In the genomic region with DNA sequence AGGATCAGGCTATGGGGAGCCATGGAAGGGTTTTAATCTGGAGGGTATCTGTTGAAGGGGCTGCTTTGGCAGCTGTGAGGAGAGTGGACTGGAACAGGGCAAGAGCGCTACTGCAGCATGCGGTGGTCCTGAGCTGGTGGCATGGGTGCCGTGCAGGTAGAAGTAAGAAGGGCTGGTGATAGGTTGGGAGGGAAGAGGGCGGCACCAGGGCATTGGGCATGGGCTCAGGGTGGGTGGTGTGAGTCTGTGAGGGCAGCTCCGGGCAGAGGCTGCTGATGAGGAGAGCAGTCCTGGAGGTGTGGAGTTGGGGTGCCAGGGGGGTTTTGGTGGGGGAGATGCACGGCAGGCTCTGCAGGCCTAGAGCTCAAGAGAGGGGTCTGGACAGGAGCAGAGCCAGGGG, we compare ENCODE assay signal across 24 cellular contexts. TPM values are rescaled to one million over a fixed set of nuclear protein-coding genes. Genes with fewer than 3 reads are reported as not detected.
DNase-seq lines count a peak whose midpoint lies in the region; ATAC-seq, FAIRE-seq and TF ChIP-seq lines count a peak whose summit lies in the region.
"Had no signal": no experiment of that assay in that cellular context is flagged by ENCODE, and none has a peak within 500 bp of the region (broad histone marks: within the 10 kb centered on the region; RNA-seq: fewer than 3 reads in every experiment).

No MANE protein-coding gene starts in this region.

- DNase-seq in activated naive CD8-positive, alpha-beta T cell treated with anti-CD3 and anti-CD28 coated beads, Interleukin-2, amount 10 ng/mL, durations not matched to agents 7 days and 5 days, result no peak
- DNase-seq in activated naive CD8-positive, alpha-beta T cell treated with anti-CD3 and anti-CD28 coated beads for 36 hours, result no peak
- DNase-seq in caudate nucleus (lab: John Stamatoyannopoulos, UW), result no peak
- no peak for DNase-seq in endodermal cell
- no peak for DNase-seq in GM19239 (ENCODE audit: insufficient read length, low spot score)
- no peak for DNase-seq in NCI-H2227 (lab: John Stamatoyannopoulos, UW; ENCODE audit: unreplicated experiment)
- DNase-seq: activated CD4-positive, CD25-positive, alpha-beta regulatory T cell treated with anti-CD3 and anti-CD28 coated beads, Interleukin-2, amount 50 U/mL, for 72 hours; activated naive CD4-positive, alpha-beta T cell treated with Interleukin-2 at 50 U/mL for 16 hours; DND-41; glutamatergic neuron; left lung; NCI-H1417; NCI-H2171; PC-9; stimulated activated CD4-positive, alpha-beta T cell treated with anti-CD3 and anti-CD28 coated beads, Interleukin-4, amount 100 ng/mL, for 4 hours had no signal

- peak; percentile 46 to 60 for TF ChIP-seq POLR2A in gastroesophageal sphincter (IDR thresholded peaks at IDR 0.05)

- peaks cover 43% of the 10 kb centered on the region for H3K4me1 Mint-ChIP-seq in activated naive CD8-positive, alpha-beta T cell treated with anti-CD3 and anti-CD28 coated beads, Interleukin-2, amount 10 ng/mL, durations not matched to agents 7 days and 5 days
- H3K4me1 Mint-ChIP-seq in activated naive CD8-positive, alpha-beta T cell treated with anti-CD3 and anti-CD28 coated beads for 36 hours, result peaks cover 32% of the 10 kb centered on the region
- no peaks in the 10 kb centered on the region for H3K4me1 Mint-ChIP-seq in endodermal cell

- peak overlapping the region; percentile 88 for H3K9ac ChIP-seq in rectal smooth muscle tissue (ENCODE audit: low read length)
- no peak overlapping the region for H3K9ac ChIP-seq in endodermal cell (ENCODE audit: extremely low read depth, low read length, poor library complexity, severe bottlenecking)

- H3K36me3 Mint-ChIP-seq in activated naive CD8-positive, alpha-beta T cell treated with anti-CD3 and anti-CD28 coated beads, Interleukin-2, amount 10 ng/mL, durations not matched to agents 7 days and 5 days, result no peaks in the 10 kb centered on the region
- H3K36me3 Mint-ChIP-seq in activated naive CD8-positive, alpha-beta T cell treated with anti-CD3 and anti-CD28 coated beads for 36 hours, result no peaks in the 10 kb centered on the region
- no peaks in the 10 kb centered on the region for H3K36me3 Mint-ChIP-seq in endodermal cell (ENCODE audit: low read depth)

- ATAC-seq in activated naive CD8-positive, alpha-beta T cell treated with anti-CD3 and anti-CD28 coated beads, Interleukin-2, amount 10 ng/mL, durations not matched to agents 7 days and 5 days (ENCODE audit: low read depth), result no peak
- no peak for ATAC-seq in gastroesophageal sphincter
- ATAC-seq: esophagus mucosa, left lung had no signal

- no peak for TF ChIP-seq EP300 in gastroesophageal sphincter (IDR thresholded peaks at IDR 0.05)

- peak overlapping the region; percentile 68 for H3K27ac Mint-ChIP-seq in activated naive CD8-positive, alpha-beta T cell treated with anti-CD3 and anti-CD28 coated beads, Interleukin-2, amount 10 ng/mL, durations not matched to agents 7 days and 5 days
- H3K27ac Mint-ChIP-seq in activated naive CD8-positive, alpha-beta T cell treated with anti-CD3 and anti-CD28 coated beads for 36 hours, result no peak overlapping the region
- no peak overlapping the region for H3K27ac Mint-ChIP-seq in endodermal cell

- 33 to 56% methylated on average over 5 to 6 of the region's 6 CpGs for WGBS in gastroesophageal sphincter (ENCODE audit: low coverage in 1 of 2), 2 donors
- 95 to 96% methylated on average over 5 to 6 of the region's 6 CpGs for WGBS in endodermal cell (ENCODE audit: insufficient coverage in 1 of 2, insufficient read length in 1 of 2), 2 experiments

- POLR2A ChIA-PET in activated naive CD8-positive, alpha-beta T cell treated with anti-CD3 and anti-CD28 coated beads, Interleukin-2, amount 10 ng/mL, durations not matched to agents 7 days and 5 days (lab: Charles Lee), result interaction anchor here (0.9 kb wide), 1 partner anchor 284 kb away, joined by 3 read pairs; a partner anchor contains a TSS

- no peaks in the 10 kb centered on the region for H3K27me3 Mint-ChIP-seq in activated naive CD8-positive, alpha-beta T cell treated with anti-CD3 and anti-CD28 coated beads, Interleukin-2, amount 10 ng/mL, durations not matched to agents 7 days and 5 days
- H3K27me3 Mint-ChIP-seq in activated naive CD8-positive, alpha-beta T cell treated with anti-CD3 and anti-CD28 coated beads for 36 hours, result no peaks in the 10 kb centered on the region
- H3K27me3 Mint-ChIP-seq in endodermal cell (ENCODE audit: insufficient read depth), result no peaks in the 10 kb centered on the region

- H3K4me3 ChIP-seq in gastroesophageal sphincter, result peak overlapping the region; percentile 63 to 72
- H3K4me3 ChIP-seq in rectal smooth muscle tissue (ENCODE audit: low read length), result peak overlapping the region; percentile 77
- no peak overlapping the region for H3K4me3 ChIP-seq in endodermal cell (ENCODE audit: low read length)
- H3K4me3 ChIP-seq: left lung, PC-9, SJSA1, skin epidermis, suprapubic skin had no signal

- H3K27me3 ChIP-seq in gastroesophageal sphincter (no peaks in the 10 kb centered on the region), rectal smooth muscle tissue (ENCODE audit: control insufficient read depth, insufficient read depth, low read length) (no peaks in the 10 kb centered on the region), endodermal cell (ENCODE audit: control insufficient read depth, insufficient read depth, low read length, poor library complexity, severe bottlenecking) (no peaks in the 10 kb centered on the region)
- H3K27me3 ChIP-seq: left lung, SJSA1, suprapubic skin had no signal

- no peaks in the 10 kb centered on the region for H3K9me3 Mint-ChIP-seq in activated naive CD8-positive, alpha-beta T cell treated with anti-CD3 and anti-CD28 coated beads, Interleukin-2, amount 10 ng/mL, durations not matched to agents 7 days and 5 days
- H3K9me3 Mint-ChIP-seq in activated naive CD8-positive, alpha-beta T cell treated with anti-CD3 and anti-CD28 coated beads for 36 hours, result no peaks in the 10 kb centered on the region
- H3K9me3 Mint-ChIP-seq in endodermal cell, result no peaks in the 10 kb centered on the region

- no peak overlapping the region for H3K4me3 Mint-ChIP-seq in activated naive CD8-positive, alpha-beta T cell treated with anti-CD3 and anti-CD28 coated beads, Interleukin-2, amount 10 ng/mL, durations not matched to agents 7 days and 5 days
- H3K4me3 Mint-ChIP-seq in activated naive CD8-positive, alpha-beta T cell treated with anti-CD3 and anti-CD28 coated beads for 36 hours, result no peak overlapping the region
- H3K4me3 Mint-ChIP-seq in endodermal cell, result no peak overlapping the region

- H3K4me1 ChIP-seq in gastroesophageal sphincter (peaks cover 5 to 62% (median 6%) of the 10 kb centered on the region in 3 donors), rectal smooth muscle tissue (ENCODE audit: control insufficient read depth, insufficient read depth, low read length) (peaks cover 21% of the 10 kb centered on the region), endodermal cell (ENCODE audit: control insufficient read depth, insufficient read depth, low read length) (no peaks in the 10 kb centered on the region)
- H3K4me1 ChIP-seq: left lung had no signal

- H3K9me3 ChIP-seq in gastroesophageal sphincter (no peaks in the 10 kb centered on the region), endodermal cell (ENCODE audit: control insufficient read depth, low read length) (no peaks in the 10 kb centered on the region)
- H3K9me3 ChIP-seq: left lung, SJSA1, suprapubic skin had no signal

- H3K27ac ChIP-seq in gastroesophageal sphincter, result peak overlapping the region; percentile 91 to 98 (median 96)
- H3K27ac ChIP-seq in rectal smooth muscle tissue (ENCODE audit: low read depth, low read length), result peak overlapping the region; percentile 99
- no peak overlapping the region for H3K27ac ChIP-seq in caudate nucleus (ENCODE audit: low read depth, low read length)
- H3K27ac ChIP-seq in endodermal cell (ENCODE audit: low read depth, low read length), result no peak overlapping the region
- H3K27ac ChIP-seq: left lung, PC-9, SJSA1, skin epidermis, suprapubic skin had no signal

- H3K36me3 ChIP-seq in gastroesophageal sphincter (peaks cover 0 to 13% of the 10 kb centered on the region in 2 donors), rectal smooth muscle tissue (ENCODE audit: control insufficient read depth, insufficient read depth, low read length) (peaks cover 13% of the 10 kb centered on the region), endodermal cell (ENCODE audit: control insufficient read depth, insufficient read depth, low read length) (no peaks in the 10 kb centered on the region)
- H3K36me3 ChIP-seq: left lung, suprapubic skin had no signal

- no peak for FAIRE-seq in GM19239 (lab: Jason Lieb, UNC)
- FAIRE-seq: HTR-8/SVneo had no signal

- TF ChIP-seq CTCF in gastroesophageal sphincter (IDR thresholded peaks at IDR 0.05), result no peak
- TF ChIP-seq CTCF in endodermal cell (conservative IDR thresholded peaks at IDR 0.05), result no peak

RNA-seq across cellular contexts. Expression of a gene that starts 2.1 kb away (rescaled TPM):
- total RNA-seq in activated naive CD8-positive, alpha-beta T cell treated with anti-CD3 and anti-CD28 coated beads, Interleukin-2, amount 10 ng/mL, durations not matched to agents 7 days and 5 days, result under 1 TPM; 0.22 to 0.43 TPM
- under 1 TPM; 0.12 to 0.27 TPM for total RNA-seq in activated naive CD8-positive, alpha-beta T cell treated with anti-CD3 and anti-CD28 coated beads for 36 hours
- total RNA-seq in gastroesophageal sphincter (1,000 to 10,000 TPM; 2,261 to 5,929 (median 3,123) TPM), endodermal cell (1 to 10 TPM; 1.5 to 1.6 TPM)
- 7.3 TPM for polyA plus RNA-seq in endodermal cell (2013, experiment 1 of 2)
- polyA plus RNA-seq in endodermal cell (2013, experiment 2 of 2), result 12.0 TPM
- total RNA-seq: bronchial epithelial cell, myocyte, PC-9 had no signal

RNA-seq across cellular contexts. Expression of a gene that starts 31.8 kb away (rescaled TPM):
- total RNA-seq in activated naive CD8-positive, alpha-beta T cell treated with anti-CD3 and anti-CD28 coated beads, Interleukin-2, amount 10 ng/mL, durations not matched to agents 7 days and 5 days, result 10 to 100 TPM; 71.6 to 77.7 TPM
- total RNA-seq in activated naive CD8-positive, alpha-beta T cell treated with anti-CD3 and anti-CD28 coated beads for 36 hours, result 10 to 100 TPM; 96.8 to 97.1 TPM
- total RNA-seq in gastroesophageal sphincter (10 to 100 TPM; 32.6 to 61.3 (median 38.6) TPM), endodermal cell (10 to 100 TPM; 61.1 to 85.2 TPM)
- 121 TPM for polyA plus RNA-seq in endodermal cell (2013, experiment 1 of 2)
- polyA plus RNA-seq in endodermal cell (2013, experiment 2 of 2), result 111 TPM

Comparison
In these comparisons a context has a peak if more than half of its experiments do, and no peak if none do; other contexts are left out.
1. H3K27ac ChIP-seq: peak in gastroesophageal sphincter (4 of 4) and rectal smooth muscle tissue (single experiment); none in caudate nucleus (single experiment) and endodermal cell (single experiment).
2. RNA of a gene that starts 2.1 kb away (total RNA-seq): 2,261 to 5,929 TPM in gastroesophageal sphincter; 1.5 to 1.6 TPM in endodermal cell, 0.22 to 0.43 TPM in activated naive CD8-positive, alpha-beta T cell treated with anti-CD3 and anti-CD28 coated beads, Interleukin-2, amount 10 ng/mL, durations not matched to agents 7 days and 5 days and 0.12 to 0.27 TPM in activated naive CD8-positive, alpha-beta T cell treated with anti-CD3 and anti-CD28 coated beads for 36 hours; every median in the first group is over 100 times any median in the second.